In the genomic region with DNA sequence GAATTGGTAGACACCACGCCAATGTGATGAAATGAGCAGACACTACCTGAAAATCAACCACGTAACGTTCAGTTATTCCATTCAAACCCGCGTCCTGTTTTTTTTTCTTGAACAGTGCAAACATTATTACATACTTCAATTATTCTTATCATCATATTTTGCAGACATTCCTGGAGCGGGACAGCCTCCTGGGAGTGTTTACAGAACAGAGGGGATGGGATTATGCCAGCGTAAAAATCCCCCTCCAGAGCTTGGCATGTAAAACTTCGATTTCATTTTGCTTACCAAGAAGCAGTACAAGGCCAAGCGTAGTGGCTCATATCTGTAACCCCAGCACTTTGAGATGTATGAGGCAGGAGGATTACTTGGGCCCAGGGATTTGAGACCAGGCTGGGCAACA, we compare ENCODE assay signal across 9 cellular contexts.
"Had no signal": no experiment of that assay in that cellular context is flagged by ENCODE, and none has a peak within 500 bp of the region (broad histone marks: within the 10 kb centered on the region; RNA-seq: fewer than 3 reads in every experiment).

No MANE protein-coding gene starts in this region.

- H3K27ac Mint-ChIP-seq: HFFc6, IgD-negative memory B cell had no signal

- H3K27ac ChIP-seq: GM23248, HL-60 had no signal

- H3K9ac ChIP-seq: GM23248 had no signal

- DNase-seq: GM23248, GOT3, H7, HFFc6 had no signal

- FAIRE-seq: HepG2 had no signal

- ATAC-seq: HCT116, HepG2 had no signal

- H3K9me3 ChIP-seq: HAP-1 had no signal

- H3K4me1 ChIP-seq: HAP-1 had no signal

- H2AFZ ChIP-seq: GM23248 had no signal

- H3K4me3 Mint-ChIP-seq: HFFc6 had no signal

- H3K36me3 Mint-ChIP-seq: IgD-negative memory B cell had no signal

- H3K36me3 ChIP-seq: HAP-1 had no signal

- H3K4me1 Mint-ChIP-seq: IgD-negative memory B cell had no signal

- H3K4me3 ChIP-seq: GM23248, HAP-1 had no signal
